Comparison of ENCODE assay signal across 10 cellular contexts in genomic region chr12:89181271-89181920, GRCh38.
DNase-seq lines count a peak whose midpoint lies in the region; ATAC-seq, FAIRE-seq and TF ChIP-seq lines count a peak whose summit lies in the region.
"Had no signal": no experiment of that assay in that cellular context is flagged by ENCODE, and none has a peak within 500 bp of the region (broad histone marks: within the 10 kb centered on the region; RNA-seq: fewer than 3 reads in every experiment).

No MANE protein-coding gene starts in this region.

- H3K27ac ChIP-seq in K562 (ENCODE audit: extremely low read depth, low read depth, low read length) = no peak overlapping the region
- H3K27ac ChIP-seq in muscle layer of duodenum (ENCODE audit: low read length) = peak overlapping the region; percentile 10
- no peak overlapping the region for H3K27ac ChIP-seq in testis
- H3K27ac ChIP-seq: SK-N-MC had no signal

- no peaks in the 10 kb centered on the region for H4K20me1 ChIP-seq in K562 (replicated peaks; ENCODE audit: control insufficient read depth, insufficient read depth, low read length)

- H3K36me3 ChIP-seq in K562 (ENCODE audit: control insufficient read depth, insufficient read depth, low read length) = no peaks in the 10 kb centered on the region
- H3K36me3 ChIP-seq in muscle layer of duodenum (ENCODE audit: control insufficient read depth in 1 of 2, insufficient read depth in 2 of 2, low read length in 2 of 2) = no peaks in the 10 kb centered on the region
- H3K36me3 ChIP-seq in testis (ENCODE audit: low read depth, missing control alignments) = no peaks in the 10 kb centered on the region

- TF ChIP-seq POLR2A in K562 (conservative IDR thresholded peaks at IDR 0.05) = no peak
- no peak for TF ChIP-seq POLR2A in erythroblast (IDR thresholded peaks at IDR 0.05; ENCODE audit: low read length)
- no peak for TF ChIP-seq POLR2A in testis (IDR thresholded peaks at IDR 0.05)

- peak overlapping the region; percentile 68 for H3K27ac Mint-ChIP-seq in Calu3 (ENCODE audit: unreplicated experiment)

- H3K9me1 ChIP-seq in K562 (ENCODE audit: control insufficient read depth, insufficient read depth, low read length) = no peaks in the 10 kb centered on the region

- no peak overlapping the region for H2AFZ ChIP-seq in K562 (ENCODE audit: low read depth, low read length)

- no peaks in the 10 kb centered on the region for H3K79me2 ChIP-seq in K562 (ENCODE audit: control insufficient read depth, insufficient read depth, low read length)

- POLR2A ChIA-PET in K562 (lab: Yijun Ruan, JAX) = no interaction called here

- H3K9me3 ChIP-seq in K562 (replicated peaks; ENCODE audit: control insufficient read depth, insufficient read depth, low read depth, low read length) (no peaks in the 10 kb centered on the region), muscle layer of duodenum (ENCODE audit: control insufficient read depth in 1 of 2, low read length in 2 of 2) (no peaks in the 10 kb centered on the region), testis (no peaks in the 10 kb centered on the region)

- no TSS peak for BruUV-seq in Calu3 (replicated peaks; lab: Mats Ljungman, UMichigan)
- BruUV-seq in K562 (replicated peaks; lab: Mats Ljungman, UMichigan) = no TSS peak

- H3K9me3 Mint-ChIP-seq in Calu3 (ENCODE audit: low read depth, unreplicated experiment) = peaks cover 2% of the 10 kb centered on the region

- no peaks in the 10 kb centered on the region for H3K27me3 Mint-ChIP-seq in Calu3 (ENCODE audit: unreplicated experiment)

- peak; percentile 6 to 20; a peak in 1 of 4 replicates for TF ChIP-seq RAD21 in K562 (CRISPR knock-in tag; conservative IDR thresholded peaks at IDR 0.05 in 1 of 2, IDR thresholded peaks at IDR 0.05 in 1 of 2)

- in situ Hi-C loops in K562 (cut with MboI) = no loop called here

- H3K27me3 ChIP-seq in K562 (ENCODE audit: control insufficient read depth in 2 of 2, insufficient read depth in 2 of 2, low read length in 2 of 2) = no peaks in the 10 kb centered on the region
- no peaks in the 10 kb centered on the region for H3K27me3 ChIP-seq in muscle layer of duodenum (ENCODE audit: low read depth, low read length)
- no peaks in the 10 kb centered on the region for H3K27me3 ChIP-seq in testis

- H3K9ac ChIP-seq in K562 (ENCODE audit: insufficient read depth in 1 of 2, low read depth in 2 of 2, low read length in 2 of 2) = no peak overlapping the region

- no peak; the same call in 1 of the 2 replicates for TF ChIP-seq EP300 in K562 (IDR thresholded peaks at IDR 0.05; ENCODE audit: low read length)

- no peak for DNase-seq in Calu3
- peak; percentile 49 for DNase-seq in LoVo (ENCODE audit: low spot score)
- DNase-seq in K562 (ENCODE audit: extremely low read depth in 1 of 4, low spot score in 3 of 4) = peak in 1 of 4 experiments; percentile 11
- no peak for DNase-seq in erythroblast (lab: John Stamatoyannopoulos, UW)
- DNase-seq in testis = no peak
- no peak for DNase-seq in NCI-H2171 (lab: John Stamatoyannopoulos, UW)
- DNase-seq: NCI-H187 treated with DMSO at 0.1 percent for 48 hours had no signal

- no peak for FAIRE-seq in K562 (lab: Jason Lieb, UNC)

- H3K4me3 ChIP-seq in K562 (no peak overlapping the region), muscle layer of duodenum (ENCODE audit: low read depth in 1 of 2, low read length in 2 of 2) (no peak overlapping the region), testis (no peak overlapping the region)
- H3K4me3 ChIP-seq: SK-N-MC had no signal

- H3K4me2 ChIP-seq in K562 (ENCODE audit: insufficient read depth, low read length) = no peak overlapping the region

- 0% methylated on average over 2 of the region's 2 CpGs for WGBS in K562 (ENCODE audit: insufficient coverage, low coverage, missing lambda C conversion rate)
- WGBS in testis, 2 donors = 89 to 94% methylated on average over 2 of the region's 2 CpGs

- TF ChIP-seq CTCF in Calu3 (IDR thresholded peaks at IDR 0.05; ENCODE audit: unreplicated experiment) (no peak), K562 (IDR thresholded peaks at IDR 0.05 in 2 of 3, conservative IDR thresholded peaks at IDR 0.05 in 1 of 3; ENCODE audit: insufficient read depth in 2 of 3, low read depth in 1 of 3, low read length in 3 of 3) (no peak), testis (IDR thresholded peaks at IDR 0.05) (no peak)

- H3K4me1 ChIP-seq in K562 (replicated peaks in 1 of 2; ENCODE audit: control insufficient read depth in 2 of 2, insufficient read depth in 2 of 2, low read length in 2 of 2) (no peaks in the 10 kb centered on the region; a peak in 1 of 5 replicates), muscle layer of duodenum (ENCODE audit: control insufficient read depth in 1 of 2, insufficient read depth in 2 of 2, low read length in 2 of 2) (peaks cover 7 to 17% of the 10 kb centered on the region in 2 donors), testis (no peaks in the 10 kb centered on the region)

- peaks cover 7% of the 10 kb centered on the region for H3K36me3 Mint-ChIP-seq in Calu3 (ENCODE audit: insufficient read depth, unreplicated experiment)

- intact Hi-C loops in Calu3 (cut with micrococcal nuclease; ENCODE audit: unreplicated experiment) (loop anchor here (5.0 to 10.0 kb wide), 2 partner anchors 166 to 283 kb away; no protein-coding TSS in a partner anchor), K562 (cut with micrococcal nuclease) (no loop called here), testis (cut with DNase I; ENCODE audit: low total_unique reads) (no loop called here)

- no peak for ATAC-seq in K562
- ATAC-seq in HG02970 (IDR thresholded peaks at IDR 0.05; ENCODE audit: low FRiP score, unreplicated experiment) = no peak

- H3K4me1 Mint-ChIP-seq in Calu3 (ENCODE audit: low read depth, unreplicated experiment) = peaks cover 32% of the 10 kb centered on the region

- H3K4me3 Mint-ChIP-seq in Calu3 (ENCODE audit: low read depth, unreplicated experiment) = no peak overlapping the region

- CTCF ChIA-PET in Calu3 (lab: Charles Lee) (interaction anchor here (0.5 to 1.7 kb wide), 3 partner anchors 165 to 549 kb away, joined by 3 to 5 read pairs (median 5); no protein-coding TSS in a partner anchor), K562 (lab: Yijun Ruan, JAX; ENCODE audit: low intra/inter-chr PET ratio) (no interaction called here)

TF ChIP-seq in K562, 482 proteins besides CTCF, POLR2A, EP300 and RAD21:
- no peak for TF ChIP-seq CEBPG (CRISPR knock-in tag; IDR thresholded peaks at IDR 0.05)
- peak in 1 of 2 experiments; percentile 68; a peak in 1 of 4 replicates for TF ChIP-seq CEBPG (tag; conservative IDR thresholded peaks at IDR 0.05 in 1 of 2, IDR thresholded peaks at IDR 0.05 in 1 of 2)
- TF ChIP-seq, protein P1, sequence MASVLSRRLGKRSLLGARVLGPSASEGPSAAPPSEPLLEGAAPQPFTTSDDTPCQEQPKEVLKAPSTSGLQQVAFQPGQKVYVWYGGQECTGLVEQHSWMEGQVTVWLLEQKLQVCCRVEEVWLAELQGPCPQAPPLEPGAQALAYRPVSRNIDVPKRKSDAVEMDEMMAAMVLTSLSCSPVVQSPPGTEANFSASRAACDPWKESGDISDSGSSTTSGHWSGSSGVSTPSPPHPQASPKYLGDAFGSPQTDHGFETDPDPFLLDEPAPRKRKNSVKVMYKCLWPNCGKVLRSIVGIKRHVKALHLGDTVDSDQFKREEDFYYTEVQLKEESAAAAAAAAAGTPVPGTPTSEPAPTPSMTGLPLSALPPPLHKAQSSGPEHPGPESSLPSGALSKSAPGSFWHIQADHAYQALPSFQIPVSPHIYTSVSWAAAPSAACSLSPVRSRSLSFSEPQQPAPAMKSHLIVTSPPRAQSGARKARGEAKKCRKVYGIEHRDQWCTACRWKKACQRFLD (CRISPR knock-in tag; IDR thresholded peaks at IDR 0.05) = no peak
- no peak for TF ChIP-seq ARHGAP35 (IDR thresholded peaks at IDR 0.05; ENCODE audit: partially characterized antibody)
- no peak for TF ChIP-seq PTBP1 (IDR thresholded peaks at IDR 0.05; ENCODE audit: low read depth, low read length)
- TF ChIP-seq BACH1 (tag; IDR thresholded peaks at IDR 0.05) = peak; percentile 63; the same call in 1 of the 2 replicates
- TF ChIP-seq, protein P2, sequence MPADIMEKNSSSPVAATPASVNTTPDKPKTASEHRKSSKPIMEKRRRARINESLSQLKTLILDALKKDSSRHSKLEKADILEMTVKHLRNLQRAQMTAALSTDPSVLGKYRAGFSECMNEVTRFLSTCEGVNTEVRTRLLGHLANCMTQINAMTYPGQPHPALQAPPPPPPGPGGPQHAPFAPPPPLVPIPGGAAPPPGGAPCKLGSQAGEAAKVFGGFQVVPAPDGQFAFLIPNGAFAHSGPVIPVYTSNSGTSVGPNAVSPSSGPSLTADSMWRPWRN (IDR thresholded peaks at IDR 0.05; ENCODE audit: low read depth) = no peak
- TF ChIP-seq DLX4 (CRISPR knock-in tag; IDR thresholded peaks at IDR 0.05) = no peak
- peak; percentile 22; the same call in 1 of the 2 replicates for TF ChIP-seq ZNF311 (CRISPR knock-in tag; IDR thresholded peaks at IDR 0.05)
- TF ChIP-seq ELK1 (CRISPR knock-in tag; IDR thresholded peaks at IDR 0.05) = no peak
